20 cellular contexts compared by ENCODE assay signal in genomic region chr2:110788936-110789335, GRCh38. TPM values are rescaled to one million over a fixed set of nuclear protein-coding genes. Genes with fewer than 3 reads are reported as not detected.
"Had no signal": no experiment of that assay in that cellular context is flagged by ENCODE, and none has a peak within 500 bp of the region (broad histone marks: within the 10 kb centered on the region; RNA-seq: fewer than 3 reads in every experiment).

No MANE protein-coding gene starts in this region.

- ATAC-seq: gastrocnemius medialis; left lobe of liver; sciatic nerve; stimulated activated memory B cell treated with anti-CD40 and anti-IgM and Interleukin-4, amounts not matched to agents 10 μg/mL and 1 μg/mL and 100 μg/mL, for 72 hours; upper lobe of right lung had no signal

- DNase-seq: effector memory CD4-positive, alpha-beta T cell; gastrocnemius medialis; glutamatergic neuron; islet precursor cell; mammary epithelial cell; naive B cell; spleen; stimulated activated CD4-positive, alpha-beta T cell treated with anti-CD3 and anti-CD28 coated beads, Interleukin-15, amount 100 ng/mL, for 24 hours; stimulated activated CD4-positive, alpha-beta T cell treated with anti-CD3 and anti-CD28 coated beads, Interleukin-1b, Interleukin-23, amount 100 ng/mL, for 48 hours; stimulated activated CD4-positive, alpha-beta T cell treated with anti-CD3 and anti-CD28 coated beads, Interleukin-4, amount 100 ng/mL, for 24 hours; testis; upper lobe of right lung had no signal

RNA-seq across cellular contexts. Expression of gene ACOXL, which starts 56.6 kb away (rescaled TPM):
- total RNA-seq: esophagus muscularis mucosa, fibroblast of villous mesenchyme, gastrocnemius medialis, left lobe of liver, lower leg skin, sciatic nerve, skeletal muscle tissue, vagina had no signal
